Comparison of ENCODE assay signal across 1 cellular context in the genomic region with DNA sequence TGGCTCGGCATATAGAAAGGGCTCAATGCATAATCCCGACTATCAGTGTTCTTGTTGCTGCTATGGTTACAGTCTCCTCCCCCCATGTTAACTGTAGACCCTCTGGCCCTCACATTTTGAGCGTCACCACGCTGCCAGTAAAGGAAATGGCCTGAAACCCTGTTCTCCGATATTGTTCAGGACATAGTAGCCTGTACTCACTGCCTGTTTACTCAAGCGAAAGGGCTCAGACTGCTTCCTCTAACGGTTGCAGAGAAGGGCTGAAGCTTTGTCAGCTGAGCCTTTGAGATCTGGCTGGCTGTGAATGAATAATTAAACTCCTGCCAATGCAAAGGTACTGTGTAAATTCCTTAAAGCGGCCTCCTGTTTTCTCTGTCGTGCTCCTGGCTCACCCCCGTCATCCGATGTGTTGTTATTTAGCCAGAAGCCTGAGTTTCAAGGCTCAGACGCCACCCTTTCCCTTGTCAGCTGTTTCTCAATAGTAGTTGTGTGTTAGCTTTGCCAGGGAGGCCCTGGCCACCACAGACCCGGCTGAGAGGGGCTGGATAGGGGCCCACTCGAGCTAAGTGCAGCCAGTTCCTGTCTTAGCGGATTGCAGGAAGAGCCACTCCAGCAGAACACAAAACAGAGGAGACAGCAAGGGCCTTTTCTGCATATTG.
TF ChIP-seq lines count a peak whose summit lies in the region.

No MANE protein-coding gene starts in this region.

TF ChIP-seq in H1, 55 proteins besides CTCF, POLR2A, EP300 and RAD21:
- TF ChIP-seq TAF1 (IDR thresholded peaks at IDR 0.05; ENCODE audit: low read depth, low read length), result 0 out of 2 replicates have a peak, but pooled peaks have one; percentile 18
- TF ChIP-seq CEBPB (IDR thresholded peaks at IDR 0.05; ENCODE audit: low read depth, low read length), result no peak
- TF ChIP-seq CBX5 (IDR thresholded peaks at IDR 0.05; ENCODE audit: low read depth, low read length), result no peak
- no peak for TF ChIP-seq PHF8 (conservative IDR thresholded peaks at IDR 0.05; ENCODE audit: low read depth, low read length)
- no peak for TF ChIP-seq HDAC2 (IDR thresholded peaks at IDR 0.05; ENCODE audit: borderline replicate concordance in 1 of 2, low read depth in 2 of 2, low read length in 2 of 2)
- peak; percentile 53 for TF ChIP-seq ASH2L (IDR thresholded peaks at IDR 0.05; ENCODE audit: low read length)
- no peak for TF ChIP-seq RNF2 (IDR thresholded peaks at IDR 0.05; ENCODE audit: borderline replicate concordance, low read depth, low read length, missing control alignments, poor library complexity, severe bottlenecking)
- TF ChIP-seq, protein P1, sequence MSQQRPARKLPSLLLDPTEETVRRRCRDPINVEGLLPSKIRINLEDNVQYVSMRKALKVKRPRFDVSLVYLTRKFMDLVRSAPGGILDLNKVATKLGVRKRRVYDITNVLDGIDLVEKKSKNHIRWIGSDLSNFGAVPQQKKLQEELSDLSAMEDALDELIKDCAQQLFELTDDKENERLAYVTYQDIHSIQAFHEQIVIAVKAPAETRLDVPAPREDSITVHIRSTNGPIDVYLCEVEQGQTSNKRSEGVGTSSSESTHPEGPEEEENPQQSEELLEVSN (IDR thresholded peaks at IDR 0.05), result no peak
- TF ChIP-seq, protein P2, sequence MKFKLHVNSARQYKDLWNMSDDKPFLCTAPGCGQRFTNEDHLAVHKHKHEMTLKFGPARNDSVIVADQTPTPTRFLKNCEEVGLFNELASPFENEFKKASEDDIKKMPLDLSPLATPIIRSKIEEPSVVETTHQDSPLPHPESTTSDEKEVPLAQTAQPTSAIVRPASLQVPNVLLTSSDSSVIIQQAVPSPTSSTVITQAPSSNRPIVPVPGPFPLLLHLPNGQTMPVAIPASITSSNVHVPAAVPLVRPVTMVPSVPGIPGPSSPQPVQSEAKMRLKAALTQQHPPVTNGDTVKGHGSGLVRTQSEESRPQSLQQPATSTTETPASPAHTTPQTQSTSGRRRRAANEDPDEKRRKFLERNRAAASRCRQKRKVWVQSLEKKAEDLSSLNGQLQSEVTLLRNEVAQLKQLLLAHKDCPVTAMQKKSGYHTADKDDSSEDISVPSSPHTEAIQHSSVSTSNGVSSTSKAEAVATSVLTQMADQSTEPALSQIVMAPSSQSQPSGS (IDR thresholded peaks at IDR 0.05; ENCODE audit: low read length), result no peak
- TF ChIP-seq EZH2 (IDR thresholded peaks at IDR 0.05; ENCODE audit: low read depth, low read length, severe bottlenecking), result no peak
TF ChIP-seq in H1: peak in this region for 2.
